Comparison of ENCODE assay signal across 16 cellular contexts in genomic region chr11:125380756-125381445, GRCh38.
A peak's percentile ranks its signal among the peaks of the same experiment; 100 is the strongest.
DNase-seq lines count a peak whose midpoint lies in the region; ATAC-seq and TF ChIP-seq lines count a peak whose summit lies in the region.
"Had no signal": no experiment of that assay in that cellular context is flagged by ENCODE, and none has a peak within 500 bp of the region (broad histone marks: within the 10 kb centered on the region; RNA-seq: fewer than 3 reads in every experiment).

No MANE protein-coding gene starts in this region.

- no peak for TF ChIP-seq POLR2A in IMR-90 (IDR thresholded peaks at IDR 0.05; ENCODE audit: low read depth, low read length)

- no peak overlapping the region; the same call in 2 of the 3 replicates for H2BK15ac ChIP-seq in IMR-90 (ENCODE audit: low read depth, low read length)

- H4K20me1 ChIP-seq in IMR-90 (ENCODE audit: insufficient read depth, low read length) (no peaks in the 10 kb centered on the region), PC-3 (ENCODE audit: low read length) (no peaks in the 10 kb centered on the region)
- H4K20me1 ChIP-seq: BLaER1 treated with 17β-estradiol and CSF1 and Interleukin-3, amounts not matched to agents 10 nM and 100 nM had no signal

- H3K4me2 ChIP-seq in IMR-90 (ENCODE audit: low read depth, low read length) (no peak overlapping the region), PC-3 (ENCODE audit: low read length) (no peak overlapping the region)
- H3K4me2 ChIP-seq: BLaER1 treated with 17β-estradiol and CSF1 and Interleukin-3, amounts not matched to agents 10 nM and 100 nM had no signal

- no peak overlapping the region for H2BK5ac ChIP-seq in IMR-90 (ENCODE audit: low read depth, low read length, poor library complexity, severe bottlenecking)

- no peak overlapping the region; the same call in 1 of the 2 replicates for H2BK120ac ChIP-seq in IMR-90 (ENCODE audit: low read depth, low read length)

- peaks cover 7 to 51% (median 25%) of the 10 kb centered on the region in 5 donors for H3K27me3 Mint-ChIP-seq in naive thymus-derived CD4-positive, alpha-beta T cell
- peaks cover 6 to 13% (median 11%) of the 10 kb centered on the region in 3 donors for H3K27me3 Mint-ChIP-seq in immature natural killer cell (ENCODE audit: low read depth in 3 of 3)
- H3K27me3 Mint-ChIP-seq: CD4-positive, CD25-positive, alpha-beta regulatory T cell had no signal

- in situ Hi-C loops in IMR-90 (cut with MboI; ENCODE audit: low sequenced_read_pairs): no loop called here

- no TSS peak for BruUV-seq in IMR-90 (replicated peaks; lab: Mats Ljungman, UMichigan)
- BruUV-seq in PC-3 (replicated peaks; lab: Mats Ljungman, UMichigan): no TSS peak

- no peak overlapping the region for H3K18ac ChIP-seq in IMR-90 (ENCODE audit: low read depth, low read length)

- H3K4me3 Mint-ChIP-seq in naive thymus-derived CD4-positive, alpha-beta T cell: no peak overlapping the region
- H3K4me3 Mint-ChIP-seq in immature natural killer cell: no peak overlapping the region
- H3K4me3 Mint-ChIP-seq: CD4-positive, CD25-positive, alpha-beta regulatory T cell; HFFc6 had no signal

- no peak overlapping the region for H3K14ac ChIP-seq in IMR-90 (replicated peaks; ENCODE audit: low read depth, low read length)

- H2BK20ac ChIP-seq in IMR-90 (ENCODE audit: low read depth, low read length): no peak overlapping the region

- H3K36me3 ChIP-seq in IMR-90 (ENCODE audit: control insufficient read depth, insufficient read depth, low read length) (no peaks in the 10 kb centered on the region), upper lobe of right lung (no peaks in the 10 kb centered on the region), PC-3 (ENCODE audit: low read depth, low read length) (no peaks in the 10 kb centered on the region)
- no peaks in the 10 kb centered on the region for H3K36me3 ChIP-seq in naive thymus-derived CD4-positive, alpha-beta T cell (ENCODE audit: control insufficient read depth in 2 of 3, insufficient read depth in 3 of 3, low read length in 3 of 3)
- H3K36me3 ChIP-seq: BLaER1 treated with 17β-estradiol and CSF1 and Interleukin-3, amounts not matched to agents 10 nM and 100 nM had no signal

- H2AK9ac ChIP-seq in IMR-90 (replicated peaks; ENCODE audit: low read depth, low read length, poor library complexity): no peak overlapping the region

- H3K27ac Mint-ChIP-seq in naive thymus-derived CD4-positive, alpha-beta T cell: no peak overlapping the region
- H3K27ac Mint-ChIP-seq in immature natural killer cell: no peak overlapping the region
- H3K27ac Mint-ChIP-seq: CD4-positive, CD25-positive, alpha-beta regulatory T cell; HFFc6 had no signal

- no peaks in the 10 kb centered on the region for H3K79me1 ChIP-seq in IMR-90 (ENCODE audit: low read depth in 1 of 2, low read length in 2 of 2)

- no peaks in the 10 kb centered on the region for H3F3A ChIP-seq in PC-3 (ENCODE audit: low read length, unreplicated experiment)

- 94% methylated on average over 2 of the region's 9 CpGs; no CpG with 5 or more reads in 1 of the 2 experiments for WGBS in IMR-90 (ENCODE audit: extremely low coverage in 2 of 2, insufficient read length in 1 of 2), 2 experiments

- 0 out of 2 replicates have a peak overlapping the region, but pooled peaks have one; percentile 8 for H2AK5ac ChIP-seq in IMR-90 (ENCODE audit: low read depth, low read length)

- no peak overlapping the region for H3K56ac ChIP-seq in IMR-90 (ENCODE audit: extremely low read depth, insufficient read depth, low read length)

- no peak for ATAC-seq in IMR-90 (ENCODE audit: low read depth)
- ATAC-seq in naive thymus-derived CD4-positive, alpha-beta T cell: peak; percentile 18
- no peak for ATAC-seq in upper lobe of right lung
- ATAC-seq in PC-3: no peak
- ATAC-seq: GM12878, K562 had no signal

- no peak overlapping the region for H2AFZ ChIP-seq in IMR-90 (replicated peaks; ENCODE audit: low read length, poor library complexity)
- no peak overlapping the region for H2AFZ ChIP-seq in PC-3 (ENCODE audit: low read length)

- H4K8ac ChIP-seq in IMR-90 (ENCODE audit: low read depth in 2 of 2, low read length in 2 of 2): no peak overlapping the region

- H3K27ac ChIP-seq in IMR-90 (ENCODE audit: insufficient read depth, low read length) (no peak overlapping the region), caudate nucleus (ENCODE audit: low read depth, low read length) (peak overlapping the region; percentile 65), upper lobe of right lung (no peak overlapping the region), PC-3 (ENCODE audit: low read length) (no peak overlapping the region)
- no peak overlapping the region for H3K27ac ChIP-seq in naive thymus-derived CD4-positive, alpha-beta T cell (ENCODE audit: low read depth, low read length)
- H3K27ac ChIP-seq: BLaER1 treated with 17β-estradiol and CSF1 and Interleukin-3, amounts not matched to agents 10 nM and 100 nM; HL-60 had no signal

- DNase-seq in IMR-90: no peak
- DNase-seq in caudate nucleus (lab: John Stamatoyannopoulos, UW): no peak
- no peak for DNase-seq in naive thymus-derived CD4-positive, alpha-beta T cell
- peak; percentile 19 for DNase-seq in upper lobe of right lung
- no peak for DNase-seq in immature natural killer cell
- no peak for DNase-seq in RPMI8226
- no peak for DNase-seq in PC-3
- DNase-seq: ACHN; CD4-positive, CD25-positive, alpha-beta regulatory T cell; DMS53; HCEC 1CT; HFFc6 had no signal

- POLR2A ChIA-PET in IMR-90 (lab: Charles Lee; ENCODE audit: unreplicated experiment) (no interaction called here), PC-3 (lab: Charles Lee; ENCODE audit: unreplicated experiment) (no interaction called here)
- POLR2A ChIA-PET in naive thymus-derived CD4-positive, alpha-beta T cell (lab: Charles Lee): no interaction called here

- H3K27me3 ChIP-seq in IMR-90 (ENCODE audit: control insufficient read depth, insufficient read depth, low read length): peaks cover 6% of the 10 kb centered on the region; the same call in 1 of the 2 replicates
- H3K27me3 ChIP-seq in naive thymus-derived CD4-positive, alpha-beta T cell (ENCODE audit: control insufficient read depth in 2 of 2, insufficient read depth in 2 of 2, low read length in 2 of 2): no peaks in the 10 kb centered on the region
- H3K27me3 ChIP-seq in upper lobe of right lung: peaks cover 4% of the 10 kb centered on the region
- H3K27me3 ChIP-seq in PC-3 (ENCODE audit: low read length): peaks cover 96% of the 10 kb centered on the region
- H3K27me3 ChIP-seq: BLaER1 treated with 17β-estradiol and CSF1 and Interleukin-3, amounts not matched to agents 10 nM and 100 nM had no signal

- dilution Hi-C loops in IMR-90 (cut with HindIII; ENCODE audit: low sequenced_read_pairs, unreplicated experiment): no loop called here

- no peaks in the 10 kb centered on the region for H3K79me2 ChIP-seq in PC-3 (ENCODE audit: low read length)

- H3K23ac ChIP-seq in IMR-90 (ENCODE audit: low read depth, low read length): no peak overlapping the region

- no peak overlapping the region for H4K5ac ChIP-seq in IMR-90 (ENCODE audit: low read depth, low read length)

- CTCF ChIA-PET in IMR-90 (lab: Yijun Ruan, JAX) (no interaction called here), PC-3 (lab: Charles Lee) (no interaction called here)
- CTCF ChIA-PET in naive thymus-derived CD4-positive, alpha-beta T cell (lab: Charles Lee): no interaction called here

- peaks cover 2% of the 10 kb centered on the region; the same call in 1 of the 2 replicates for H3K4me1 ChIP-seq in IMR-90 (ENCODE audit: control insufficient read depth, insufficient read depth, low read length)
- H3K4me1 ChIP-seq in naive thymus-derived CD4-positive, alpha-beta T cell (ENCODE audit: control insufficient read depth in 2 of 2, insufficient read depth in 2 of 2, low read length in 2 of 2): no peaks in the 10 kb centered on the region
- H3K4me1 ChIP-seq in upper lobe of right lung: peaks cover 7% of the 10 kb centered on the region
- no peaks in the 10 kb centered on the region for H3K4me1 ChIP-seq in PC-3 (ENCODE audit: insufficient read depth, low read length)
- H3K4me1 ChIP-seq: BLaER1 treated with 17β-estradiol and CSF1 and Interleukin-3, amounts not matched to agents 10 nM and 100 nM had no signal

- H3K4me3 ChIP-seq in IMR-90 (ENCODE audit: insufficient read depth, low read depth, low read length) (no peak overlapping the region), upper lobe of right lung (no peak overlapping the region), PC-3 (ENCODE audit: low read length) (no peak overlapping the region)
- no peak overlapping the region for H3K4me3 ChIP-seq in naive thymus-derived CD4-positive, alpha-beta T cell (ENCODE audit: low read length)
- H3K4me3 ChIP-seq: BLaER1 treated with 17β-estradiol and CSF1 and Interleukin-3, amounts not matched to agents 10 nM and 100 nM; GM12878; K562 had no signal

- no peaks in the 10 kb centered on the region for H3K9me2 ChIP-seq in PC-3 (replicated peaks; ENCODE audit: low read length)

- H3K9me1 ChIP-seq in IMR-90 (ENCODE audit: insufficient read depth, low read length): peaks cover 9% of the 10 kb centered on the region; the same call in 1 of the 2 replicates

- H3K4ac ChIP-seq in IMR-90 (ENCODE audit: low read depth, low read length): no peak overlapping the region; the same call in 1 of the 2 replicates

- TF ChIP-seq CTCF in IMR-90 (conservative IDR thresholded peaks at IDR 0.05; ENCODE audit: low read depth, low read length) (no peak), upper lobe of right lung (IDR thresholded peaks at IDR 0.05) (no peak), PC-3 (conservative IDR thresholded peaks at IDR 0.05; ENCODE audit: low read depth, low read length) (no peak)

- TF ChIP-seq RAD21 in IMR-90 (IDR thresholded peaks at IDR 0.05; ENCODE audit: low read length): no peak

- H3K36me3 Mint-ChIP-seq in naive thymus-derived CD4-positive, alpha-beta T cell: no peaks in the 10 kb centered on the region
- H3K36me3 Mint-ChIP-seq in immature natural killer cell: no peaks in the 10 kb centered on the region
- H3K36me3 Mint-ChIP-seq: CD4-positive, CD25-positive, alpha-beta regulatory T cell had no signal

- no peaks in the 10 kb centered on the region for H3K9me3 Mint-ChIP-seq in naive thymus-derived CD4-positive, alpha-beta T cell
- no peaks in the 10 kb centered on the region for H3K9me3 Mint-ChIP-seq in immature natural killer cell
- H3K9me3 Mint-ChIP-seq: CD4-positive, CD25-positive, alpha-beta regulatory T cell; HFFc6 had no signal

- intact Hi-C loops in IMR-90 (cut with micrococcal nuclease): no loop called here
- intact Hi-C loops in naive thymus-derived CD4-positive, alpha-beta T cell (cut with micrococcal nuclease): no loop called here
- intact Hi-C loops in upper lobe of right lung (cut with DNase I): no loop called here
- intact Hi-C loops in PC-3 (cut with micrococcal nuclease): no loop called here

- no peaks in the 10 kb centered on the region for H3K4me1 Mint-ChIP-seq in naive thymus-derived CD4-positive, alpha-beta T cell
- no peaks in the 10 kb centered on the region for H3K4me1 Mint-ChIP-seq in immature natural killer cell
- H3K4me1 Mint-ChIP-seq: CD4-positive, CD25-positive, alpha-beta regulatory T cell had no signal

- H3K9me3 ChIP-seq in IMR-90 (ENCODE audit: control insufficient read depth, insufficient read depth, low read length): no peaks in the 10 kb centered on the region
- no peaks in the 10 kb centered on the region for H3K9me3 ChIP-seq in naive thymus-derived CD4-positive, alpha-beta T cell (ENCODE audit: control insufficient read depth in 2 of 3, low read length in 3 of 3)
- H3K9me3 ChIP-seq in upper lobe of right lung: no peaks in the 10 kb centered on the region
- no peaks in the 10 kb centered on the region for H3K9me3 ChIP-seq in PC-3 (ENCODE audit: low read length)
- H3K9me3 ChIP-seq: BLaER1 treated with 17β-estradiol and CSF1 and Interleukin-3, amounts not matched to agents 10 nM and 100 nM had no signal

- H3K9ac ChIP-seq in IMR-90 (ENCODE audit: low read depth, low read length): no peak overlapping the region
- no peak overlapping the region for H3K9ac ChIP-seq in PC-3 (ENCODE audit: low read length)
- H3K9ac ChIP-seq: BLaER1 treated with 17β-estradiol and CSF1 and Interleukin-3, amounts not matched to agents 10 nM and 100 nM had no signal

- no peak overlapping the region for H4K91ac ChIP-seq in IMR-90 (ENCODE audit: insufficient read depth, low read depth, low read length)
